8 cellular contexts compared by ENCODE assay signal in the genomic region with DNA sequence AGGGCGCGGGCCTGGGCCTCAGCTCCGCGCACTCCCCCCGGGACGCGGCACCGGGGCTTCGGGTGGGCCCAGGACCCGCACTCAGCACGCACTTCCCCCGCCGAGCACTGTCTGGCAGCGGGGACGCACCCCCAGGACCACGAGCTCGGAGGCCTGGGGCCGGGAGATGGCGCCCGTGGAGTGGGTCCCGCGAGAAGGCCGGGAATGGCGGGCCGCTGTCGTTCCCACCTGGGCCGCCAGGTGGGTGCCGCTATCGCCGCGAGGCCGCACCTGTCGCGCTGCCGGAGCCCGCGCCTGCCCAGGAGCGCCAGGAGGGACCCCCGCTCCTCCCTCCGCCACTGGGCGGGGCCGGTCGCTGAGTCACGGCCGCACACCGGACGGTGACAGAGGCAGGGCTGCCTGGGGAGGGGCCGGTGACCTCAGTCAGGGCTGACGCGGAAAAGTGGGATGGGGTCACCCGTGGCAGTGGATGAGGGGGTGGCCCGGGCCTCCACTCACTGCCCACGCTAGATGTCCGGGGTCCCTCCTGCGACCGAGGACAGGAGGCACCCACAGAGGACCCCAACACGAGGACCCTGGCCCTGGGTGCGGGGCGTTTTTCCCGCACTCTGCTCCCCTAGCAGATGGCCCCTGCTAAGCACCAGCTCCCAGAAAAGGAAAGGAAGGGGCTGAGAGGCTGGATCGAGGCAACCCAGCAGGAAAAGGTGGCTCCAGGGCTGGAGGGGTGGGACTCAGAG. TPM values are rescaled to one million over a fixed set of nuclear protein-coding genes. Genes with fewer than 3 reads are reported as not detected.
DNase-seq lines count a peak whose midpoint lies in the region; ATAC-seq and TF ChIP-seq lines count a peak whose summit lies in the region.

No MANE protein-coding gene starts in this region.

- peak overlapping the region; percentile 92 for H3K27ac Mint-ChIP-seq in stimulated activated memory B cell treated with anti-CD40 and anti-IgM and Interleukin-4, amounts not matched to agents 10 μg/mL and 1 μg/mL and 100 μg/mL, for 72 hours

- peak overlapping the region; percentile 40 for H3K4me3 ChIP-seq in A673 (ENCODE audit: low read depth, low read length, poor library complexity, severe bottlenecking)
- H3K4me3 ChIP-seq in right lobe of liver = peak overlapping the region; percentile 23 to 48 (median 31)

- ATAC-seq in GM21825 (IDR thresholded peaks at IDR 0.05; ENCODE audit: unreplicated experiment) (peak; percentile 19), right lobe of liver (peak; percentile 32 to 40 (median 36)), HG03571 (IDR thresholded peaks at IDR 0.05; ENCODE audit: unreplicated experiment) (no peak), HG02623 (IDR thresholded peaks at IDR 0.05; ENCODE audit: unreplicated experiment) (no peak)
- ATAC-seq in stimulated activated memory B cell treated with anti-CD40 and anti-IgM and Interleukin-4, amounts not matched to agents 10 μg/mL and 1 μg/mL and 100 μg/mL, for 72 hours = peak; percentile 5

- H3K27me3 ChIP-seq in A673 (replicated peaks; ENCODE audit: insufficient read depth, low read depth, low read length, poor library complexity) (no peaks in the 10 kb centered on the region), right lobe of liver (no peaks in the 10 kb centered on the region)

- intact Hi-C loops in A673 (cut with micrococcal nuclease; ENCODE audit: unreplicated experiment) = loop anchor here (5.0 to 10.0 kb wide), 2 partner anchors 33 to 85 kb away; partner anchors contain the start of gene FAAP100
- intact Hi-C loops in right lobe of liver (cut with DNase I) = no loop called here

- BruUV-seq in A673 (replicated peaks; lab: Mats Ljungman, UMichigan) = no TSS peak

- no peak overlapping the region for H3K27ac ChIP-seq in A673 (ENCODE audit: low read depth, low read length, poor library complexity, severe bottlenecking)
- no peak overlapping the region for H3K27ac ChIP-seq in right lobe of liver

- DNase-seq in A673 (ENCODE audit: low spot score) (no peak), T-helper 9 cell (peak; percentile 65), right lobe of liver (peak; percentile 48 to 71 (median 58))
- DNase-seq in central memory CD4-positive, alpha-beta T cell = peak; percentile 67

- POLR2A ChIA-PET in A673 (lab: Charles Lee; ENCODE audit: low non-redundant PET) = interaction anchor here (0.6 kb wide), 1 partner anchor 100 kb away, joined by 3 read pairs; no protein-coding TSS in a partner anchor

- TF ChIP-seq CTCF in A673 (conservative IDR thresholded peaks at IDR 0.05; ENCODE audit: low read depth, low read length) (peak; percentile 37), right lobe of liver (IDR thresholded peaks at IDR 0.05) (peak; percentile 44 to 54 (median 48))

- H3K9me3 ChIP-seq in A673 (ENCODE audit: low read depth, low read length, poor library complexity, severe bottlenecking) (no peaks in the 10 kb centered on the region), right lobe of liver (no peaks in the 10 kb centered on the region)

- 6% methylated on average over 14 of the region's 61 CpGs for WGBS in right lobe of liver (ENCODE audit: insufficient coverage, low coverage, low lambda C conversion rate, missing lambda C conversion rate)

- H3K4me1 Mint-ChIP-seq in stimulated activated memory B cell treated with anti-CD40 and anti-IgM and Interleukin-4, amounts not matched to agents 10 μg/mL and 1 μg/mL and 100 μg/mL, for 72 hours = peaks cover 39% of the 10 kb centered on the region

- peaks cover 14% of the 10 kb centered on the region for H3K4me1 ChIP-seq in A673 (ENCODE audit: insufficient read depth, low read length, poor library complexity, severe bottlenecking)
- peaks cover 0 to 8% (median 2%) of the 10 kb centered on the region in 4 donors for H3K4me1 ChIP-seq in right lobe of liver

- H3K4me3 Mint-ChIP-seq in stimulated activated memory B cell treated with anti-CD40 and anti-IgM and Interleukin-4, amounts not matched to agents 10 μg/mL and 1 μg/mL and 100 μg/mL, for 72 hours = peak overlapping the region; percentile 93

- TF ChIP-seq POLR2A in right lobe of liver (IDR thresholded peaks at IDR 0.05) = no peak

- H3K36me3 ChIP-seq in A673 (ENCODE audit: insufficient read depth, low read length, poor library complexity, severe bottlenecking) (no peaks in the 10 kb centered on the region), right lobe of liver (no peaks in the 10 kb centered on the region)

- CTCF ChIA-PET in A673 (lab: Charles Lee) = interaction anchor here (0.5 kb wide), 1 partner anchor 68 kb away, joined by 4 read pairs; no protein-coding TSS in a partner anchor

- peaks cover 12% of the 10 kb centered on the region for H3K36me3 Mint-ChIP-seq in stimulated activated memory B cell treated with anti-CD40 and anti-IgM and Interleukin-4, amounts not matched to agents 10 μg/mL and 1 μg/mL and 100 μg/mL, for 72 hours

- no peaks in the 10 kb centered on the region for H3K27me3 Mint-ChIP-seq in stimulated activated memory B cell treated with anti-CD40 and anti-IgM and Interleukin-4, amounts not matched to agents 10 μg/mL and 1 μg/mL and 100 μg/mL, for 72 hours

- H3K9me3 Mint-ChIP-seq in stimulated activated memory B cell treated with anti-CD40 and anti-IgM and Interleukin-4, amounts not matched to agents 10 μg/mL and 1 μg/mL and 100 μg/mL, for 72 hours = no peaks in the 10 kb centered on the region

RNA-seq across cellular contexts. Expression of gene ACTG1, which starts 6.9 kb away (rescaled TPM):
- total RNA-seq in A673 (2021) (2,855 and 3,247 TPM in 2 replicates), right lobe of liver (1,000 to 10,000 TPM in 3 of 6 experiments, 100 to 1,000 TPM in 3; 218 to 2,508 (median 1,326) TPM)

RNA-seq across cellular contexts. Expression of gene FSCN2, which starts 8.7 kb away (rescaled TPM):
- total RNA-seq in A673 (2021) (0.26 and 0.31 TPM in 2 replicates), right lobe of liver (under 1 TPM in 1 of 6 experiments, not detected in 5; 0.22 TPM)

RNA-seq across cellular contexts. Expression of gene FAAP100, which starts 32.7 kb away (rescaled TPM):
- 49.4 and 49.5 TPM in 2 replicates for total RNA-seq in A673 (2021)
- 10 to 100 TPM; 13.1 to 17.1 (median 15.2) TPM for total RNA-seq in right lobe of liver

Comparison
In these comparisons a context has a peak if more than half of its experiments do, and no peak if none do; other contexts are left out.
1. ATAC-seq: peak in GM21825 (single experiment), right lobe of liver (4 of 4) and stimulated activated memory B cell treated with anti-CD40 and anti-IgM and Interleukin-4, amounts not matched to agents 10 μg/mL and 1 μg/mL and 100 μg/mL, for 72 hours (single experiment); none in HG03571 (single experiment) and HG02623 (single experiment).